In genomic region chrX:53263597-53264094, GRCh38 we compare ENCODE assay signal across 1 cellular context.
TF ChIP-seq lines count a peak whose summit lies in the region.

No MANE protein-coding gene starts in this region.

TF ChIP-seq in K562, 482 proteins besides CTCF, POLR2A, EP300 and RAD21 (continued from another document and continues in another):
- peak; percentile 44 for TF ChIP-seq MGA (IDR thresholded peaks at IDR 0.05)
- no peak for TF ChIP-seq TCF7L2 (IDR thresholded peaks at IDR 0.05; ENCODE audit: low read depth, low read length)
- TF ChIP-seq BACH1 (tag; IDR thresholded peaks at IDR 0.05) = peak; percentile 55; the same call in 1 of the 2 replicates
- TF ChIP-seq POLR3A (IDR thresholded peaks at IDR 0.05; ENCODE audit: borderline replicate concordance, extremely low read depth, insufficient read depth, insufficient read length) = no peak
- TF ChIP-seq ETV6 (IDR thresholded peaks at IDR 0.05; ENCODE audit: borderline replicate concordance in 1 of 2, low read depth in 2 of 2, low read length in 1 of 2) = no peak
- TF ChIP-seq ETV6 (CRISPR knock-in tag; IDR thresholded peaks at IDR 0.05; ENCODE audit: borderline replicate concordance) = no peak
- no peak for TF ChIP-seq ZNF41 (CRISPR knock-in tag; conservative IDR thresholded peaks at IDR 0.05)
- TF ChIP-seq SNRNP70 (optimal IDR thresholded peaks at IDR 0.05; ENCODE audit: low read depth, low read length) = no peak
- TF ChIP-seq SUPT5H (IDR thresholded peaks at IDR 0.05) = no peak
- no peak for TF ChIP-seq ATF4 (CRISPR knock-in tag; IDR thresholded peaks at IDR 0.05)
- TF ChIP-seq RBM22 (IDR thresholded peaks at IDR 0.05; ENCODE audit: low read depth, low read length, poor library complexity, severe bottlenecking) = no peak
- no peak for TF ChIP-seq U2AF2 (optimal IDR thresholded peaks at IDR 0.05; ENCODE audit: low read depth, low read length)
- no peak for TF ChIP-seq ZNF785 (CRISPR knock-in tag; IDR thresholded peaks at IDR 0.05)
- TF ChIP-seq CTCFL (IDR thresholded peaks at IDR 0.05; ENCODE audit: borderline replicate concordance, insufficient read depth, low read depth, low read length, poor library complexity, severe bottlenecking) = no peak
- no peak for TF ChIP-seq ZFP36 (IDR thresholded peaks at IDR 0.05; ENCODE audit: low read depth, low read length, partially characterized antibody)
- no peak for TF ChIP-seq KAT7 (CRISPR knock-in tag; IDR thresholded peaks at IDR 0.05; ENCODE audit: borderline replicate concordance)
- TF ChIP-seq REST (CRISPR knock-in tag; IDR thresholded peaks at IDR 0.05; ENCODE audit: low read depth) = no peak
- peak; percentile 63 for TF ChIP-seq MAFK (IDR thresholded peaks at IDR 0.05; ENCODE audit: low read length)
- TF ChIP-seq ZMIZ1 (IDR thresholded peaks at IDR 0.05; ENCODE audit: low read depth in 2 of 2, low read length in 2 of 2) = no peak
- TF ChIP-seq JUN (IDR thresholded peaks at IDR 0.05; ENCODE audit: borderline replicate concordance, low read depth, low read length) = peak; percentile 86
- no peak for TF ChIP-seq JUN (CRISPR knock-in tag; IDR thresholded peaks at IDR 0.05; ENCODE audit: borderline replicate concordance)
- TF ChIP-seq JUNB (CRISPR knock-in tag; conservative IDR thresholded peaks at IDR 0.05) = no peak
- TF ChIP-seq ELF4 (CRISPR knock-in tag; IDR thresholded peaks at IDR 0.05) = no peak
- TF ChIP-seq DPF2 (IDR thresholded peaks at IDR 0.05) = peak; percentile 57; the same call in 1 of the 2 replicates
- no peak for TF ChIP-seq ZNF134 (CRISPR knock-in tag; conservative IDR thresholded peaks at IDR 0.05)
- no peak for TF ChIP-seq TAF7 (tag; IDR thresholded peaks at IDR 0.05)
- no peak for TF ChIP-seq ESRRB (CRISPR knock-in tag; IDR thresholded peaks at IDR 0.05; ENCODE audit: borderline replicate concordance)
- TF ChIP-seq ZNF133 (CRISPR knock-in tag; IDR thresholded peaks at IDR 0.05) = no peak
- no peak for TF ChIP-seq ZNF639 (CRISPR knock-in tag; conservative IDR thresholded peaks at IDR 0.05 in 1 of 2, IDR thresholded peaks at IDR 0.05 in 1 of 2)
- TF ChIP-seq NCOA6 (IDR thresholded peaks at IDR 0.05) = no peak
- TF ChIP-seq POU5F1 (IDR thresholded peaks at IDR 0.05; ENCODE audit: borderline replicate concordance, low read depth, low read length, partially characterized antibody) = no peak
- TF ChIP-seq PTRF (tag; IDR thresholded peaks at IDR 0.05) = no peak
- no peak for TF ChIP-seq E2F5 (CRISPR knock-in tag; IDR thresholded peaks at IDR 0.05)
- no peak for TF ChIP-seq PURB (CRISPR knock-in tag; IDR thresholded peaks at IDR 0.05; ENCODE audit: low read depth)
- TF ChIP-seq HDAC1 (IDR thresholded peaks at IDR 0.05) = no peak
- TF ChIP-seq ZNF197 (CRISPR knock-in tag; IDR thresholded peaks at IDR 0.05; ENCODE audit: low read depth) = no peak
- no peak for TF ChIP-seq ZNF311 (CRISPR knock-in tag; IDR thresholded peaks at IDR 0.05)
- TF ChIP-seq CBX2 (IDR thresholded peaks at IDR 0.05; ENCODE audit: insufficient read depth, low read length, poor library complexity, severe bottlenecking) = no peak
